In the genomic region with DNA sequence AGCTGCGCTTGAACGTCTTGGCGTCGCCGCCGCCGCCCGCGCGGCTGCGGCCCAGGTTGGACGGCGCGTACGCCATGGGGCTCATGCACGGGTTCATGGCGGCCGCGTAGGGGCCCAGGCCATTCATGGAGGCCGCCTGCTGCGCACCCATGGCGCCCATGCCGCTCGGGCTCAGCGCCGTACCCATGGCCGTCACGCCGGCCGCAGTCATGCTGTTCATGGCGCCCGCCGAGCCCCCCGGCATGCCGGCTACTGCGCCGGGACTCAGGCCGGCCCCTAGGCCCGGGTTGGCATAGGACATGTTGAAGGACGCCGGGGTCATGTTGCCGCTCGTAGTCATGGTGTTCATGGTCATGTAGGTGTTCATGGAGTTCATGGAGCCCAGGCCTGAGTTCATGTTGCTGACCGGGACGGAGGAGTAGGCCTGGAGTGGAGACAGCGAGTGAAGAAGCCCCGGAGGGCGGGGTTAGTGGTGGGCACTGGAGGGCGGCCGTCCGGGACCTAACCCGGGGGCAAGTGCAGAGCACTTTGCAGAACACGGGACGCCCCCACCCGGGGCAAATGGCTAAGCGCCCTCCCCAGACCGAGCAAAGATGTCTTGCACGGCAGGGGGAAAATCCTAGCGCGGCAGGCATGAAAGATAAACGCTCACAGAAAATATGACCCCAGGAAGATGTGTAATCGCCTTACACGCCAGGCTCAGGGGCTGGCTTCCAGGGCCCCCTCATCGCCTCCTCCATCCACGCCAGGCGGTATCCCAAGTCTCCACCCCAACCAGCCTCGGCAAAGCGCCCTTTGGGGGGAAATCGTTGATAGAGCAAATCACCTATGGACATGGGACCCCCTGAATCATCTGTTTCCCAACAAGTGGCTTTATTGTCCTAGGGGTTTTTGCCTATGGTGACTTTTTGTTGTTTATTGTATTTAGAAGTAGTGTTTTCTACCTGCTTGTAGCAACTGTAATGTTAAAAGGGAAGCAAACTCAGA, we compare ENCODE assay signal across 14 cellular contexts. TPM values are rescaled to one million over a fixed set of nuclear protein-coding genes. Genes with fewer than 3 reads are reported as not detected.
DNase-seq lines count a peak whose midpoint lies in the region; ATAC-seq and TF ChIP-seq lines count a peak whose summit lies in the region.
"Had no signal": no experiment of that assay in that cellular context is flagged by ENCODE, and none has a peak within 500 bp of the region (broad histone marks: within the 10 kb centered on the region; RNA-seq: fewer than 3 reads in every experiment).

No MANE protein-coding gene starts in this region.

- H3K4me2 ChIP-seq in neuronal stem cell (ENCODE audit: insufficient read depth, low read length, poor library complexity, severe bottlenecking): peak overlapping the region; percentile 48

- H3K27ac Mint-ChIP-seq in endodermal cell: peak overlapping the region; percentile 1
- H3K27ac Mint-ChIP-seq: activated B cell treated with CpG ODN at 0.5 μM for 24 hours; activated naive CD4-positive, alpha-beta T cell treated with anti-CD3 and anti-CD28 coated beads, Interleukin-2, amount 50 U/mL, for 24 hours had no signal

- H3K4me1 Mint-ChIP-seq in endodermal cell: peaks cover 42% of the 10 kb centered on the region

- H2BK5ac ChIP-seq in neuronal stem cell (ENCODE audit: low read length): peak overlapping the region; percentile 46

- H2BK15ac ChIP-seq in neuronal stem cell (ENCODE audit: low read length): no peak overlapping the region

- H4K91ac ChIP-seq in neuronal stem cell (ENCODE audit: low read depth, low read length, poor library complexity): no peak overlapping the region

- no peak overlapping the region for H2BK120ac ChIP-seq in neuronal stem cell (ENCODE audit: low read depth, low read length)

- H3K14ac ChIP-seq in neuronal stem cell (ENCODE audit: low read length): peak overlapping the region; percentile 33

- H2AK5ac ChIP-seq in neuronal stem cell (ENCODE audit: low read depth, low read length): no peak overlapping the region

- peak overlapping the region; percentile 67 for H2AFZ ChIP-seq in neuronal stem cell (ENCODE audit: low read length)

- H3K9me3 ChIP-seq in endodermal cell (ENCODE audit: control insufficient read depth, low read length) (no peaks in the 10 kb centered on the region), neuronal stem cell (replicated peaks in 1 of 2; ENCODE audit: control insufficient read depth in 2 of 2, insufficient read depth in 1 of 2, low read depth in 1 of 2, low read length in 2 of 2) (no peaks in the 10 kb centered on the region)

- H3K4me1 ChIP-seq in endodermal cell (ENCODE audit: control insufficient read depth, insufficient read depth, low read length): peaks cover 2% of the 10 kb centered on the region
- H3K4me1 ChIP-seq in neuronal stem cell (ENCODE audit: control insufficient read depth in 2 of 2, insufficient read depth in 1 of 2, low read depth in 1 of 2, low read length in 2 of 2): peaks cover 3 to 6% of the 10 kb centered on the region in 2 donors

- ATAC-seq in GM21717 (IDR thresholded peaks at IDR 0.05; ENCODE audit: unreplicated experiment): no peak
- ATAC-seq in HG03565 (IDR thresholded peaks at IDR 0.05; ENCODE audit: unreplicated experiment): no peak

- peak overlapping the region; percentile 89 for H3K4me3 ChIP-seq in endodermal cell (ENCODE audit: low read length)
- H3K4me3 ChIP-seq in neuronal stem cell (ENCODE audit: low read length in 2 of 2): peak overlapping the region in 1 of 2 donors; percentile 55

- peak overlapping the region; percentile 71 for H3K23ac ChIP-seq in neuronal stem cell (ENCODE audit: low read depth, low read length, poor library complexity)

- H2BK12ac ChIP-seq in neuronal stem cell (ENCODE audit: low read length): peak overlapping the region; percentile 8

- H3K9me3 Mint-ChIP-seq in endodermal cell: no peaks in the 10 kb centered on the region
- H3K9me3 Mint-ChIP-seq: activated B cell treated with CpG ODN at 0.5 μM for 24 hours had no signal

- H3K27me3 ChIP-seq in endodermal cell (ENCODE audit: control insufficient read depth, insufficient read depth, low read length, poor library complexity, severe bottlenecking) (peaks cover 78% of the 10 kb centered on the region), neuronal stem cell (ENCODE audit: control insufficient read depth in 3 of 3, insufficient read depth in 3 of 3, low read depth in 1 of 3, low read length in 3 of 3) (peaks cover 23 to 98% (median 84%) of the 10 kb centered on the region in 3 experiments)

- DNase-seq in Daoy (ENCODE audit: low read depth) (peak; percentile 71), NCI-H1092 treated with DMSO at 0.1 percent for 48 hours (lab: John Stamatoyannopoulos, UW) (peak; percentile 79), endodermal cell (peak; percentile 64), neuronal stem cell (ENCODE audit: low spot score) (peak; percentile 21), occipital lobe (lab: John Stamatoyannopoulos, UW) (no peak), cerebellar cortex (ENCODE audit: low spot score) (no peak)
- DNase-seq: activated B cell treated with CpG ODN at 0.5 μM for 24 hours; stimulated activated CD4-positive, alpha-beta T cell treated with anti-CD3 and anti-CD28 coated beads, Interleukin-15, amount 100 ng/mL, for 24 hours; substantia nigra had no signal

- no peak overlapping the region for H3K27ac ChIP-seq in endodermal cell (ENCODE audit: low read depth, low read length)
- no peak overlapping the region for H3K27ac ChIP-seq in neuronal stem cell (replicated peaks; ENCODE audit: low read length)

- WGBS in endodermal cell (ENCODE audit: insufficient coverage in 1 of 2, insufficient read length in 1 of 2), 2 experiments: 25 to 28% methylated on average over 50 to 69 of the region's 69 CpGs
- no CpG with 5 or more reads among the region's 69 CpGs for WGBS in neuronal stem cell (ENCODE audit: extremely low coverage in 2 of 2, insufficient read length in 2 of 2, insufficient replicate concordance in 1 of 2), 2 donors

- H3K9ac ChIP-seq in endodermal cell (ENCODE audit: extremely low read depth, low read length, poor library complexity, severe bottlenecking) (no peak overlapping the region), neuronal stem cell (ENCODE audit: low read depth, low read length, poor library complexity) (no peak overlapping the region)

- H3K4me3 Mint-ChIP-seq in endodermal cell: peak overlapping the region; percentile 69
- H3K4me3 Mint-ChIP-seq: activated B cell treated with CpG ODN at 0.5 μM for 24 hours; activated naive CD4-positive, alpha-beta T cell treated with anti-CD3 and anti-CD28 coated beads, Interleukin-2, amount 50 U/mL, for 24 hours had no signal

- no peak for TF ChIP-seq CTCF in endodermal cell (conservative IDR thresholded peaks at IDR 0.05)

- H3K18ac ChIP-seq in neuronal stem cell (ENCODE audit: low read length): peak overlapping the region; percentile 53

- peaks cover 19% of the 10 kb centered on the region for H3K36me3 Mint-ChIP-seq in endodermal cell (ENCODE audit: low read depth)

- no peaks in the 10 kb centered on the region for H3K36me3 ChIP-seq in endodermal cell (ENCODE audit: control insufficient read depth, insufficient read depth, low read length)
- no peaks in the 10 kb centered on the region for H3K36me3 ChIP-seq in neuronal stem cell (replicated peaks in 1 of 2; ENCODE audit: control insufficient read depth in 2 of 2, insufficient read depth in 2 of 2, low read length in 2 of 2)

- no peak overlapping the region for H3K4ac ChIP-seq in neuronal stem cell (ENCODE audit: low read length)

- peaks cover 4% of the 10 kb centered on the region for H3K79me1 ChIP-seq in neuronal stem cell (ENCODE audit: low read depth, low read length)

- H4K8ac ChIP-seq in neuronal stem cell (ENCODE audit: low read depth, low read length): no peak overlapping the region

- H3K27me3 Mint-ChIP-seq in endodermal cell (ENCODE audit: insufficient read depth): peaks cover 71% of the 10 kb centered on the region

RNA-seq across cellular contexts. Expression of a gene that starts 2.5 kb away (rescaled TPM):
- 6.5 and 11.2 TPM in 2 replicates for total RNA-seq in Daoy (2014; rRNA removed; shearing (Covaris generic))
- 10 to 100 TPM; 41.2 to 51.4 TPM for total RNA-seq in endodermal cell
- 4.0 TPM for polyA plus RNA-seq in endodermal cell (2013, experiment 1 of 2)
- 3.4 TPM for polyA plus RNA-seq in endodermal cell (2013, experiment 2 of 2)
- polyA plus RNA-seq in neuronal stem cell (2013, experiment 1 of 2): 0.08 TPM
- 0.11 TPM for polyA plus RNA-seq in neuronal stem cell (2013, experiment 2 of 2)
- not detected for total RNA-seq in occipital lobe
- total RNA-seq: activated B cell treated with CpG ODN at 0.5 μM for 24 hours, LHCN-M2, OCI-LY7 had no signal

RNA-seq across cellular contexts. Expression of a gene that starts 2.8 kb away (rescaled TPM):
- 2.2 and 9.3 TPM in 2 replicates for total RNA-seq in Daoy (2014; rRNA removed; shearing (Covaris generic))
- total RNA-seq in endodermal cell (10 to 100 TPM in 1 of 2 donors, 1 to 10 TPM in 1; 8.1 to 11.0 TPM), occipital lobe (0.62 TPM)
- polyA plus RNA-seq in endodermal cell (2013, experiment 1 of 2): 0.50 TPM
- polyA plus RNA-seq in endodermal cell (2013, experiment 2 of 2): 0.54 TPM
- polyA plus RNA-seq in neuronal stem cell (2013, experiment 1 of 2): 0.04 TPM
- polyA plus RNA-seq in neuronal stem cell (2013, experiment 2 of 2): 0.01 TPM
- total RNA-seq: activated B cell treated with CpG ODN at 0.5 μM for 24 hours, LHCN-M2, OCI-LY7 had no signal

Comparison
In these comparisons a context has a peak if more than half of its experiments do, and no peak if none do; other contexts are left out.
1. DNase-seq: peak in Daoy (single experiment), NCI-H1092 treated with DMSO at 0.1 percent for 48 hours (single experiment), endodermal cell (single experiment) and neuronal stem cell (single experiment); none in occipital lobe (single experiment) and cerebellar cortex (single experiment).